13 cellular contexts compared by ENCODE assay signal in the genomic region with DNA sequence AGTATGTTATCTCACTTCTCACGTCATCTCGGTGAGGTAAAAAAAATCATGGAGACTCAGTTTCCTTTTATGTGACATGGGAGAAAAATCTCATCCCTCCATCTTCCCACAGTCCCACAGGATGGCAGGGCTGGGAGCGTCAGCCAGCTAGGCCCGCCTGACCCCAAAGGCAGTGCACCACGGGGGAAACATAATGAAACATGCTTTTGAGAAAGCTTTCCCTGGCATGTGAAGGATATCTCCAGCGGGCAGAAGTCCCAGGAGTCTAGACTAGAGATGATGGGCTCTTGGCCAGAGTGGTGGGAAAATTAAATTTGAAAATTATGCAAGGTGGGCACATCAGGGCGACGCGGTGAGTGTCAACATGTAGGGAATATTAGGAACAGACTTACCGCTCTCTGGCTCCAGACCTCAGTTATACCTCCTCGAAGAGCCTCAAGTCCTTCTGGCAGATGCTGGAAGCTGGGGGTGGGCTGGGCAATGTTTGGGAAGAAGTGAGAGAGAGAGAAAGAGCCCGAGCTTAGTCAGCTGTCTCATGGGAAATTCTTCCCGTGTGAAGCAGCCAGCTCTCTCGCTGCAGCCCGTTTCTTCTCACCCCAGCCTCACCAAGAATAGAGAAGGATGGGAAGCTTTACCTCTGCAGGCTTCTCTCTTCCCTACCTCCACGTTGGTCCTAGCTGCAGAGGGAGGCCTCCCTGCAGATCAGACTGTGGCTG. TPM values are rescaled to one million over a fixed set of nuclear protein-coding genes. Genes with fewer than 3 reads are reported as not detected.
DNase-seq lines count a peak whose midpoint lies in the region; ATAC-seq and TF ChIP-seq lines count a peak whose summit lies in the region.
"Had no signal": no experiment of that assay in that cellular context is flagged by ENCODE, and none has a peak within 500 bp of the region (broad histone marks: within the 10 kb centered on the region; RNA-seq: fewer than 3 reads in every experiment).

No MANE protein-coding gene starts in this region.

- TF ChIP-seq POLR2A in breast epithelium (IDR thresholded peaks at IDR 0.05): no peak

- DNase-seq in breast epithelium (ENCODE audit: low spot score in 2 of 2): no peak
- no peak for DNase-seq in MCF 10A (ENCODE audit: unreplicated experiment)
- DNase-seq in fibroblast of lung (ENCODE audit: low read depth in 2 of 2): peak; percentile 83 to 95
- no peak for DNase-seq in neuronal stem cell (ENCODE audit: low spot score)
- DNase-seq in GM19240 (ENCODE audit: insufficient read length, low spot score): no peak
- no peak for DNase-seq in NCI-H1092 treated with DMSO at 0.1 percent for 48 hours (lab: John Stamatoyannopoulos, UW)
- DNase-seq in NCI-H2171 (lab: John Stamatoyannopoulos, UW): no peak
- DNase-seq: activated CD8-positive, alpha-beta memory T cell treated with anti-CD3 and anti-CD28 coated beads, Interleukin-2, amount 10 ng/mL, durations not matched to agents 7 days and 5 days; KG1; NCI-H524 had no signal

- no peaks in the 10 kb centered on the region for H3K27me3 Mint-ChIP-seq in MCF 10A (ENCODE audit: insufficient read depth, unreplicated experiment)
- H3K27me3 Mint-ChIP-seq: activated CD8-positive, alpha-beta memory T cell treated with anti-CD3 and anti-CD28 coated beads, Interleukin-2, amount 10 ng/mL, durations not matched to agents 7 days and 5 days had no signal

- H2AFZ ChIP-seq in fibroblast of lung (ENCODE audit: low read length): no peak overlapping the region
- no peak overlapping the region for H2AFZ ChIP-seq in neuronal stem cell (ENCODE audit: low read length)

- POLR2A ChIA-PET in MCF 10A (lab: Yijun Ruan, JAX): no interaction called here

- no peak overlapping the region for H2BK120ac ChIP-seq in neuronal stem cell (ENCODE audit: low read depth, low read length)

- H3K9ac ChIP-seq in fibroblast of lung (ENCODE audit: insufficient read depth, low read length): no peak overlapping the region
- H3K9ac ChIP-seq in neuronal stem cell (ENCODE audit: low read depth, low read length, poor library complexity): no peak overlapping the region

- no peak overlapping the region for H2BK5ac ChIP-seq in neuronal stem cell (ENCODE audit: low read length)

- no peaks in the 10 kb centered on the region for H3K9me3 ChIP-seq in breast epithelium
- H3K9me3 ChIP-seq in fibroblast of lung (ENCODE audit: control insufficient read depth, insufficient read depth, low read depth, low read length): no peaks in the 10 kb centered on the region
- no peaks in the 10 kb centered on the region for H3K9me3 ChIP-seq in neuronal stem cell (replicated peaks in 1 of 2; ENCODE audit: control insufficient read depth in 2 of 2, insufficient read depth in 1 of 2, low read depth in 1 of 2, low read length in 2 of 2)
- H3K9me3 ChIP-seq: neutrophil had no signal

- intact Hi-C loops in breast epithelium (cut with DNase I; ENCODE audit: low total_unique reads) (no loop called here), MCF 10A (cut with micrococcal nuclease) (no loop called here)

- no peak for ATAC-seq in GM18867 (IDR thresholded peaks at IDR 0.05; ENCODE audit: unreplicated experiment)
- ATAC-seq: activated CD8-positive, alpha-beta memory T cell treated with anti-CD3 and anti-CD28 coated beads, Interleukin-2, amount 10 ng/mL, durations not matched to agents 7 days and 5 days had no signal

- H3K4ac ChIP-seq in neuronal stem cell (ENCODE audit: low read length): no peak overlapping the region

- no peaks in the 10 kb centered on the region for H4K20me1 ChIP-seq in fibroblast of lung (ENCODE audit: control insufficient read depth, extremely low read depth, insufficient read depth, low read length)

- CTCF ChIA-PET in MCF 10A (lab: Yijun Ruan, JAX): interaction anchor here (0.6 to 1.3 kb wide), 2 partner anchors 11 to 350 kb away, joined by 3 to 4 read pairs; no protein-coding TSS in a partner anchor

- no peak overlapping the region for H2BK12ac ChIP-seq in neuronal stem cell (ENCODE audit: low read length)

- no peaks in the 10 kb centered on the region for H3K79me1 ChIP-seq in neuronal stem cell (ENCODE audit: low read depth, low read length)

- no peak overlapping the region for H4K91ac ChIP-seq in neuronal stem cell (ENCODE audit: low read depth, low read length, poor library complexity)

- peaks cover 4% of the 10 kb centered on the region for H3K4me1 Mint-ChIP-seq in MCF 10A (ENCODE audit: insufficient read depth, unreplicated experiment)
- H3K4me1 Mint-ChIP-seq: activated CD8-positive, alpha-beta memory T cell treated with anti-CD3 and anti-CD28 coated beads, Interleukin-2, amount 10 ng/mL, durations not matched to agents 7 days and 5 days had no signal

- no peak overlapping the region for H3K4me3 Mint-ChIP-seq in MCF 10A (ENCODE audit: unreplicated experiment)
- H3K4me3 Mint-ChIP-seq: activated CD8-positive, alpha-beta memory T cell treated with anti-CD3 and anti-CD28 coated beads, Interleukin-2, amount 10 ng/mL, durations not matched to agents 7 days and 5 days had no signal

- H3K4me2 ChIP-seq in fibroblast of lung (ENCODE audit: extremely low read depth, insufficient read depth, low read length) (peak overlapping the region; percentile 67), neuronal stem cell (ENCODE audit: insufficient read depth, low read length, poor library complexity, severe bottlenecking) (no peak overlapping the region)

- WGBS in neuronal stem cell (ENCODE audit: extremely low coverage in 2 of 2, insufficient read length in 2 of 2, insufficient replicate concordance in 1 of 2), 2 donors: no CpG with 5 or more reads among the region's 16 CpGs

- no peaks in the 10 kb centered on the region for H3K79me2 ChIP-seq in fibroblast of lung (ENCODE audit: control insufficient read depth, insufficient read depth, low read length)

- no peak overlapping the region for H3K23ac ChIP-seq in neuronal stem cell (ENCODE audit: low read depth, low read length, poor library complexity)

- no peak overlapping the region for H2AK5ac ChIP-seq in neuronal stem cell (ENCODE audit: low read depth, low read length)

- no peak overlapping the region for H3K27ac Mint-ChIP-seq in MCF 10A (ENCODE audit: low read depth, unreplicated experiment)
- H3K27ac Mint-ChIP-seq: activated CD8-positive, alpha-beta memory T cell treated with anti-CD3 and anti-CD28 coated beads, Interleukin-2, amount 10 ng/mL, durations not matched to agents 7 days and 5 days had no signal

- H3K4me1 ChIP-seq in breast epithelium: no peaks in the 10 kb centered on the region
- peaks cover 20% of the 10 kb centered on the region for H3K4me1 ChIP-seq in fibroblast of lung (ENCODE audit: control insufficient read depth, extremely low read depth, insufficient read depth, low read length)
- peaks cover 0 to 3% of the 10 kb centered on the region in 2 donors for H3K4me1 ChIP-seq in neuronal stem cell (ENCODE audit: control insufficient read depth in 2 of 2, insufficient read depth in 1 of 2, low read depth in 1 of 2, low read length in 2 of 2)

- peaks cover under 1% of the 10 kb centered on the region for H3K9me3 Mint-ChIP-seq in MCF 10A (ENCODE audit: unreplicated experiment)

- TF ChIP-seq CTCF in breast epithelium (IDR thresholded peaks at IDR 0.05) (no peak), MCF 10A (IDR thresholded peaks at IDR 0.05; ENCODE audit: unreplicated experiment) (no peak), fibroblast of lung (conservative IDR thresholded peaks at IDR 0.05 in 1 of 2, IDR thresholded peaks at IDR 0.05 in 1 of 2; ENCODE audit: low read depth in 1 of 2, low read length in 2 of 2) (no peak)

- H2BK15ac ChIP-seq in neuronal stem cell (ENCODE audit: low read length): no peak overlapping the region

- H3K27me3 ChIP-seq in breast epithelium (no peaks in the 10 kb centered on the region), fibroblast of lung (ENCODE audit: control insufficient read depth, insufficient read depth, low read length) (no peaks in the 10 kb centered on the region), neuronal stem cell (ENCODE audit: control insufficient read depth in 3 of 3, insufficient read depth in 3 of 3, low read depth in 1 of 3, low read length in 3 of 3) (peaks cover 0 to 5% (median 0%) of the 10 kb centered on the region in 3 experiments)
- H3K27me3 ChIP-seq: cardiac muscle cell had no signal

- no TSS peak for BruUV-seq in MCF 10A (replicated peaks; lab: Mats Ljungman, UMichigan)

- peak overlapping the region; percentile 9 for H3K18ac ChIP-seq in neuronal stem cell (ENCODE audit: low read length)

- peak overlapping the region; percentile 18 to 57 for H3K27ac ChIP-seq in breast epithelium
- H3K27ac ChIP-seq in fibroblast of lung (ENCODE audit: insufficient read depth, low read length): peak overlapping the region; percentile 61
- H3K27ac ChIP-seq in neuronal stem cell (replicated peaks; ENCODE audit: low read length): no peak overlapping the region
- H3K27ac ChIP-seq: cardiac muscle cell, neutrophil had no signal

- no peak overlapping the region for H3K14ac ChIP-seq in neuronal stem cell (ENCODE audit: low read length)

- no peak overlapping the region for H4K8ac ChIP-seq in neuronal stem cell (ENCODE audit: low read depth, low read length)

- no peak overlapping the region for H3K4me3 ChIP-seq in breast epithelium
- H3K4me3 ChIP-seq in fibroblast of lung (replicated peaks in 1 of 4; ENCODE audit: control extremely low read depth in 1 of 4, insufficient read depth in 1 of 4, low read depth in 3 of 4, low read length in 4 of 4): peak overlapping the region in 1 of 4 experiments; percentile 8
- H3K4me3 ChIP-seq in neuronal stem cell (ENCODE audit: low read length in 2 of 2): no peak overlapping the region
- H3K4me3 ChIP-seq: cardiac muscle cell had no signal

- no peaks in the 10 kb centered on the region for H3K36me3 Mint-ChIP-seq in MCF 10A (ENCODE audit: insufficient read depth, unreplicated experiment)
- H3K36me3 Mint-ChIP-seq: activated CD8-positive, alpha-beta memory T cell treated with anti-CD3 and anti-CD28 coated beads, Interleukin-2, amount 10 ng/mL, durations not matched to agents 7 days and 5 days had no signal

- H3K36me3 ChIP-seq in breast epithelium: no peaks in the 10 kb centered on the region
- no peaks in the 10 kb centered on the region for H3K36me3 ChIP-seq in fibroblast of lung (ENCODE audit: control insufficient read depth, insufficient read depth, low read length)
- no peaks in the 10 kb centered on the region for H3K36me3 ChIP-seq in neuronal stem cell (replicated peaks in 1 of 2; ENCODE audit: control insufficient read depth in 2 of 2, insufficient read depth in 2 of 2, low read length in 2 of 2)
- H3K36me3 ChIP-seq: cardiac muscle cell had no signal

RNA-seq across cellular contexts. Expression of gene MOCS1, which starts 52.3 kb away (rescaled TPM):
- 10 to 100 TPM; 23.6 to 78.9 (median 25.3) TPM for total RNA-seq in breast epithelium
- total RNA-seq in MCF 10A (2022): 4.9 and 5.3 TPM in 2 replicates
- total RNA-seq in fibroblast of lung: 16.7 and 21.8 TPM in 2 replicates
- polyA plus RNA-seq in fibroblast of lung: 8.4 and 11.6 TPM in 2 replicates
- polyA plus RNA-seq in fibroblast of lung (2012): 9.0 and 13.9 TPM in 2 replicates
- polyA minus RNA-seq in fibroblast of lung (ENCODE audit: low replicate concordance): 20.0 and 35.0 TPM in 2 replicates
- 9.8 TPM for polyA plus RNA-seq in neuronal stem cell (2013, experiment 1 of 2)
- polyA plus RNA-seq in neuronal stem cell (2013, experiment 2 of 2): 10.0 TPM

Comparison
In these comparisons a context has a peak if more than half of its experiments do, and no peak if none do; other contexts are left out.
1. DNase-seq: peak in fibroblast of lung (2 of 2); none in breast epithelium (0 of 2), MCF 10A (single experiment), neuronal stem cell (single experiment), GM19240 (single experiment), NCI-H1092 treated with DMSO at 0.1 percent for 48 hours (single experiment) and NCI-H2171 (single experiment).